ENCODE assay signal across 6 cellular contexts in genomic region chr7:1074018-1074417, GRCh38. TPM values are rescaled to one million over a fixed set of nuclear protein-coding genes. Genes with fewer than 3 reads are reported as not detected.
"Had no signal": no experiment of that assay in that cellular context is flagged by ENCODE, and none has a peak within 500 bp of the region (broad histone marks: within the 10 kb centered on the region; RNA-seq: fewer than 3 reads in every experiment).

No MANE protein-coding gene starts in this region.

RNA-seq across cellular contexts. Expression of gene GPER1, which starts 13.9 kb away (rescaled TPM):
- total RNA-seq: activated CD4-positive, alpha-beta T cell treated with anti-CD3 and anti-CD28 coated beads, Interleukin-2, amount 10 ng/mL, durations not matched to agents 24 days and 14 days; activated CD8-positive, alpha-beta memory T cell treated with anti-CD3 and anti-CD28 coated beads for 36 hours; activated naive CD4-positive, alpha-beta T cell treated with anti-CD3 and anti-CD28 coated beads for 36 hours; activated naive CD4-positive, alpha-beta T cell treated with anti-CD3 and anti-CD28 coated beads, Interleukin-2, amount 50 U/mL, for 72 hours; activated T-helper 1 cell treated with anti-CD3 and anti-CD28 coated beads, Interleukin-12 subunit alpha, Interleukin-12 subunit beta, Interleukin-2, Interleukin-4 antibody, amounts not matched to agents 30 ng/mL and 10 ng/mL and 1 ng/mL, durations not matched to agents 14 hours and 24 hours and 36 hours; T-helper 1 cell treated with Interleukin-12 subunit alpha and Interleukin-12 subunit beta and Interleukin-4 antibody, amounts not matched to agents 30 ng/mL and 1 ng/mL, for 36 hours had no signal
